ENCODE assay signal across 21 cellular contexts in the genomic region with DNA sequence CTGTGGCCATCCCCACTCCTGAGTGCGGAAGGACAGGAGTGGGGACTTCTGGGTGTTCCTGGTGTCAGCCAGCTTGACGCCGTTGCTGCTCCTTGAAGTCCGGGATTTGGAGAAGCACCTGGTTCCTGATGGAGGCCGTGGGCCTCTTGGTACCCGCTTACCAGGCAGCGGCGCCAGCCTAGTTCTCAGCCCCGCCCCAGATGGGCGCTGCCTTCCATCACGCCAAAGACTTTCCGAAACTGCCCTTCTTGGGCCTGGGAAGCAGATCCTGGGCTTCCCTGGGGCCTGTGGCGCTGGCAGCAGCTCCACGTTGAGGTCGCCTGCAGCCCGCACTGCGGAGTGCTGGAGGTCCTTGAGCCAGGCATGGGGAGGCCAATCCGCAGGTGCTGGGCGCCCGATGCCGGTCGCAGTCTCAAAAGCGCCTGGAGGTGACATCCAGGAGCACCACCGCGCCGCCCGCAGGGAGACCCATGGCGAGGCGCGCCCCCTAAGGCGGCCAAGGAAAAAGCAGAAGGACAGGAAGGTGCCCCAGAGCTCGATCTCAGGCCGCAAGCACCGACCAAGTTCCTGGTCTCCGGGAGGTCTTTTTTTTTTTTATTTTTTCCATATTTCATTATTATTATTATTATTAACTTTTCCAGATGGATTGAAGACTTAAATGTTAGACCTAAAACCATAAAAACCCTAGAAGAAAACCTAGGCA. TPM values are rescaled to one million over a fixed set of nuclear protein-coding genes. Genes with fewer than 3 reads are reported as not detected.
"Had no signal": no experiment of that assay in that cellular context is flagged by ENCODE, and none has a peak within 500 bp of the region (broad histone marks: within the 10 kb centered on the region; RNA-seq: fewer than 3 reads in every experiment).

No MANE protein-coding gene starts in this region.

RNA-seq across cellular contexts. Expression of a gene that starts 59.6 kb away (rescaled TPM):
- total RNA-seq: activated naive CD4-positive, alpha-beta T cell treated with anti-CD3 and anti-CD28 coated beads for 36 hours; activated naive CD4-positive, alpha-beta T cell treated with anti-CD3 and anti-CD28 coated beads, Interleukin-2, amount 50 U/mL, for 72 hours; activated naive CD8-positive, alpha-beta T cell treated with anti-CD3 and anti-CD28 coated beads for 36 hours; activated naive CD8-positive, alpha-beta T cell treated with anti-CD3 and anti-CD28 coated beads, Interleukin-2, amount 10 ng/mL, durations not matched to agents 7 days and 5 days; activated T-cell treated with anti-CD3 and anti-CD28 coated beads, Interleukin-2, amount 50 U/mL, for 4 hours; activated T-cell treated with anti-CD3 and anti-CD28 coated beads, Interleukin-2, amount 50 U/mL, for 72 hours; activated T-helper 1 cell treated with anti-CD3 and anti-CD28 coated beads, Interleukin-12 subunit alpha, Interleukin-12 subunit beta, Interleukin-2, Interleukin-4 antibody, amounts not matched to agents 30 ng/mL and 10 ng/mL and 1 ng/mL, durations not matched to agents 14 hours and 24 hours and 36 hours; activated T-helper 17 cell treated with anti-CD3 and anti-CD28 coated beads, Interleukin-2, amount 50 U/mL, for 72 hours; activated T-helper 2 cell treated with anti-CD3 and anti-CD28 coated beads, Interferon-gamma antibody, Interleukin-2, Interleukin-4, amounts not matched to agents 10 μg/mL and 5 μg/mL and 100 μg/mL, durations not matched to agents 14 hours and 24 hours and 36 hours; adrenal gland; aorta; ascending aorta; astrocyte; body of pancreas; breast epithelium; bronchial epithelial cell; cardiac muscle cell; cardiac septum; cerebellum; chondrocyte had no signal
- polyA plus RNA-seq: adipose tissue, adrenal gland, aorta, cardiac muscle cell had no signal
